16 cellular contexts compared by ENCODE assay signal in genomic region chr16:89600956-89601355, GRCh38. TPM values are rescaled to one million over a fixed set of nuclear protein-coding genes. Genes with fewer than 3 reads are reported as not detected.
"Had no signal": no experiment of that assay in that cellular context is flagged by ENCODE, and none has a peak within 500 bp of the region (broad histone marks: within the 10 kb centered on the region; RNA-seq: fewer than 3 reads in every experiment).

No MANE protein-coding gene starts in this region.

- H3K27me3 Mint-ChIP-seq: T-helper 17 cell had no signal

- H3K9me3 Mint-ChIP-seq: activated T-cell treated with anti-CD3 and anti-CD28 coated beads, Interleukin-2, amount 50 U/mL, for 4 hours; naive B cell; stimulated activated memory B cell treated with anti-CD40 and anti-IgM and Interleukin-4, amounts not matched to agents 10 μg/mL and 1 μg/mL and 100 μg/mL, for 72 hours had no signal

- H3K9me3 ChIP-seq: right atrium auricular region, spleen, tibial artery, uterus had no signal

- ATAC-seq: activated CD4-positive, CD25-positive, alpha-beta regulatory T cell treated with anti-CD3 and anti-CD28 coated beads, Interleukin-2, amount 50 U/mL, for 24 hours; activated T-cell treated with anti-CD3 and anti-CD28 coated beads, Interleukin-2, amount 50 U/mL, for 4 hours; T-helper 17 cell had no signal

- H3K4me3 ChIP-seq: right atrium auricular region, spleen, tibial artery, uterus had no signal

- H3K4me3 Mint-ChIP-seq: activated naive CD8-positive, alpha-beta T cell; activated T-cell treated with anti-CD3 and anti-CD28 coated beads, Interleukin-2, amount 50 U/mL, for 4 hours; naive B cell; stimulated activated memory B cell treated with anti-CD40 and anti-IgM and Interleukin-4, amounts not matched to agents 10 μg/mL and 1 μg/mL and 100 μg/mL, for 72 hours; T-helper 17 cell had no signal

- H3K27me3 ChIP-seq: brain microvascular endothelial cell, right atrium auricular region, uterus had no signal

- H3K27ac ChIP-seq: right atrium auricular region, spleen, tibial artery, uterus had no signal

- DNase-seq: activated effector memory CD4-positive, alpha-beta T cell treated with anti-CD3 and anti-CD28 coated beads, Interleukin-2, amount 50 U/mL, for 16 hours; activated T-cell treated with anti-CD3 and anti-CD28 coated beads, Interleukin-2, amount 50 U/mL, for 4 hours; brain microvascular endothelial cell; midbrain; naive B cell; spleen; stimulated activated CD4-positive, alpha-beta T cell treated with anti-CD3 and anti-CD28 coated beads, Interleukin-1b, Interleukin-23, amount 100 ng/mL, for 48 hours; T-helper 17 cell; tibial artery; uterus had no signal

- H3K27ac Mint-ChIP-seq: activated naive CD8-positive, alpha-beta T cell; stimulated activated memory B cell treated with anti-CD40 and anti-IgM and Interleukin-4, amounts not matched to agents 10 μg/mL and 1 μg/mL and 100 μg/mL, for 72 hours; T-helper 17 cell had no signal

- H3K36me3 Mint-ChIP-seq: activated naive CD8-positive, alpha-beta T cell; naive B cell; stimulated activated memory B cell treated with anti-CD40 and anti-IgM and Interleukin-4, amounts not matched to agents 10 μg/mL and 1 μg/mL and 100 μg/mL, for 72 hours had no signal

- H3K4me1 ChIP-seq: uterus had no signal

- H3K36me3 ChIP-seq: brain microvascular endothelial cell, right atrium auricular region, spleen, tibial artery, uterus had no signal

RNA-seq across cellular contexts. Expression of gene DPEP1, which starts 12.5 kb away (rescaled TPM):
- total RNA-seq: activated T-cell treated with anti-CD3 and anti-CD28 coated beads, Interleukin-2, amount 50 U/mL, for 4 hours; esophagus mucosa; fibroblast of villous mesenchyme; T-helper 17 cell had no signal

RNA-seq across cellular contexts. Expression of gene CPNE7, which starts 25.4 kb away (rescaled TPM):
- total RNA-seq: right atrium auricular region had no signal
